18 cellular contexts compared by ENCODE assay signal in the genomic region with DNA sequence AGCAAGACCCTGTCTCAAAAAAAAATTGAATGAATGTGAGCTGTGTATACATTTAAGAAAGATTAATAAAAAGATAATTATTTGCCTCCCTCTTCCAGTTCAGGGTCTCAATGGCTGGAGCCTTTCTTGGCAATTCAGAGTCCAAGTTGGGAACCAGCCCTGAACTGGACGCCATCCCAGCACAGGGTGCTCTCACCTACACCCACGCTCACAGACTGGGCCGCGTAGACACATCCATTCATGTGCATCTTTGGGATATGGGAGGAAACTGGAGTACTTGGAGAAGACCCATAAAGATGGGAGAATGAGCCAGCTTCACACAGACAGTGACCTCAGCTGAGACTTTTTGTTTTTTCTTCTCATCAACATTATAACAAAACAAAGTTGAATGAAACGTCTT. TPM values are rescaled to one million over a fixed set of nuclear protein-coding genes. Genes with fewer than 3 reads are reported as not detected.
A peak's percentile ranks its signal among the peaks of the same experiment; 100 is the strongest.
DNase-seq lines count a peak whose midpoint lies in the region; ATAC-seq, FAIRE-seq and TF ChIP-seq lines count a peak whose summit lies in the region.
"Had no signal": no experiment of that assay in that cellular context is flagged by ENCODE, and none has a peak within 500 bp of the region (broad histone marks: within the 10 kb centered on the region; RNA-seq: fewer than 3 reads in every experiment).

No MANE protein-coding gene starts in this region.

- peak; percentile 44 for DNase-seq in activated CD4-positive, alpha-beta T cell treated with anti-CD3 and anti-CD28 coated beads, Interleukin-2, amount 10 ng/mL, durations not matched to agents 24 days and 14 days
- no peak for DNase-seq in activated CD4-positive, alpha-beta T cell treated with anti-CD3 and anti-CD28 coated beads for 4 hours
- no peak for DNase-seq in GM12878 (ENCODE audit: low read depth, low spot score)
- DNase-seq in fibroblast of mammary gland (ENCODE audit: low read depth): peak; percentile 64
- DNase-seq in stimulated activated naive B cell treated with anti-CD40 and anti-IgM and Interleukin-4, amounts not matched to agents 10 μg/mL and 1 μg/mL and 100 μg/mL, for 72 hours: no peak
- DNase-seq in glomerular visceral epithelial cell (ENCODE audit: extremely low spot score): no peak
- DNase-seq in activated naive CD4-positive, alpha-beta T cell treated with anti-CD3 and anti-CD28 coated beads, Interleukin-2, amount 50 U/mL, for 16 hours: no peak
- DNase-seq in D721Med (ENCODE audit: insufficient read length, low spot score): no peak
- DNase-seq: CD4-positive, alpha-beta memory T cell; DMS79 treated with DMSO at 0.1 percent for 48 hours; HCEC 1CT had no signal

- no TSS peak for BruUV-seq in GM12878 (replicated peaks; lab: Mats Ljungman, UMichigan)

- POLR2A ChIA-PET in GM12878 (lab: Charles Lee): interaction anchor here (0.5 to 1.2 kb wide), 3 partner anchors 8 to 64 kb away, joined by 3 read pairs; no protein-coding TSS in a partner anchor

- intact Hi-C loops in activated CD4-positive, alpha-beta T cell treated with anti-CD3 and anti-CD28 coated beads, Interleukin-2, amount 10 ng/mL, durations not matched to agents 24 days and 14 days (cut with micrococcal nuclease): no loop called here
- intact Hi-C loops in GM12878 (cut with micrococcal nuclease; ENCODE audit: unreplicated experiment): no loop called here

- in situ Hi-C loops in GM12878 (cut with MboI): no loop called here

- H3K9ac ChIP-seq in GM12878 (ENCODE audit: control insufficient read depth, insufficient read depth, low read length): no peak overlapping the region
- H3K9ac ChIP-seq: BLaER1 had no signal

- SMC1A ChIA-PET in GM12878 (lab: Charles Lee; ENCODE audit: uncharacterized antibody, unreplicated experiment): interaction anchor here (1.0 to 1.2 kb wide), 3 partner anchors 8 to 103 kb away, joined by 3 to 9 read pairs (median 4); no protein-coding TSS in a partner anchor

- CTCF ChIA-PET in GM12878 (lab: Yijun Ruan, JAX): no interaction called here

- no peak for TF ChIP-seq POLR2A in GM12878 (IDR thresholded peaks at IDR 0.05; ENCODE audit: low read depth, low read length)

- RAD21 ChIA-PET in GM12878 (lab: Charles Lee; ENCODE audit: unreplicated experiment): no interaction called here

- H4K20me1 ChIP-seq in GM12878 (ENCODE audit: control insufficient read depth, insufficient read depth): no peaks in the 10 kb centered on the region

- no peak for TF ChIP-seq RAD21 in GM12878 (IDR thresholded peaks at IDR 0.05; ENCODE audit: insufficient read depth, low read depth, low read length)

- TF ChIP-seq EP300 in GM12878 (IDR thresholded peaks at IDR 0.05; ENCODE audit: borderline replicate concordance in 1 of 2, control insufficient read depth in 1 of 2, low read depth in 2 of 2, low read length in 2 of 2): no peak

- no peaks in the 10 kb centered on the region for H3K27me3 Mint-ChIP-seq in activated CD4-positive, alpha-beta T cell treated with anti-CD3 and anti-CD28 coated beads, Interleukin-2, amount 10 ng/mL, durations not matched to agents 24 days and 14 days
- H3K27me3 Mint-ChIP-seq in stimulated activated naive B cell treated with anti-CD40 and anti-IgM and Interleukin-4, amounts not matched to agents 10 μg/mL and 1 μg/mL and 100 μg/mL, for 72 hours: no peaks in the 10 kb centered on the region
- H3K27me3 Mint-ChIP-seq: CD4-positive, alpha-beta memory T cell had no signal

- FAIRE-seq in GM12878 (lab: Jason Lieb, UNC) (no peak), D721Med (lab: Jason Lieb, UNC) (no peak)
- FAIRE-seq: A549, GM12891, GM19239, HepG2 had no signal

- H3K4me3 ChIP-seq in GM12878 (no peak overlapping the region), fibroblast of mammary gland (ENCODE audit: control insufficient read depth, low read depth, low read length) (no peak overlapping the region)
- H3K4me3 ChIP-seq: A549, BLaER1 had no signal

- no peak overlapping the region for H2AFZ ChIP-seq in GM12878 (ENCODE audit: control insufficient read depth, low read depth, low read length)

- H3K36me3 ChIP-seq in GM12878 (ENCODE audit: control insufficient read depth in 2 of 2, insufficient read depth in 2 of 2, low read length in 1 of 2): peaks cover under 1 to 11% of the 10 kb centered on the region in 2 experiments; a peak in 3 of 4 replicates

- TF ChIP-seq CTCF in GM12878 (IDR thresholded peaks at IDR 0.05 in 2 of 3, conservative IDR thresholded peaks at IDR 0.05 in 1 of 3; ENCODE audit: control insufficient read depth in 2 of 3, extremely low read depth in 1 of 3, insufficient read depth in 1 of 3, low read depth in 3 of 3, low read length in 3 of 3) (no peak), fibroblast of mammary gland (conservative IDR thresholded peaks at IDR 0.05; ENCODE audit: control insufficient read depth, insufficient read depth, low read depth, low read length) (no peak), D721Med (IDR thresholded peaks at IDR 0.05; ENCODE audit: insufficient read depth, missing control alignments) (no peak)

- H3K4me1 ChIP-seq in GM12878 (ENCODE audit: control insufficient read depth, insufficient read depth, low read length): no peaks in the 10 kb centered on the region; the same call in 1 of the 2 replicates

- H3K27ac Mint-ChIP-seq in activated CD4-positive, alpha-beta T cell treated with anti-CD3 and anti-CD28 coated beads, Interleukin-2, amount 10 ng/mL, durations not matched to agents 24 days and 14 days: no peak overlapping the region
- H3K27ac Mint-ChIP-seq in stimulated activated naive B cell treated with anti-CD40 and anti-IgM and Interleukin-4, amounts not matched to agents 10 μg/mL and 1 μg/mL and 100 μg/mL, for 72 hours: peak overlapping the region; percentile 42

- H3K4me2 ChIP-seq in GM12878 (ENCODE audit: control insufficient read depth, insufficient read depth): no peak overlapping the region
- H3K4me2 ChIP-seq: A549, BLaER1 had no signal

- H3K27me3 ChIP-seq in GM12878 (replicated peaks in 1 of 2; ENCODE audit: control insufficient read depth in 2 of 2, insufficient read depth in 2 of 2, low read length in 1 of 2): no peaks in the 10 kb centered on the region
- H3K27me3 ChIP-seq: BLaER1 had no signal

- no peak for ATAC-seq in GM12878
- ATAC-seq in stimulated activated naive B cell treated with anti-CD40 and anti-IgM and Interleukin-4, amounts not matched to agents 10 μg/mL and 1 μg/mL and 100 μg/mL, for 72 hours (replicated peaks): no peak
- ATAC-seq: A549, HepG2 had no signal

- no peaks in the 10 kb centered on the region; the same call in 2 of the 3 replicates for H3K9me3 ChIP-seq in GM12878 (replicated peaks; ENCODE audit: control insufficient read depth, insufficient read depth, low read length)
- H3K9me3 ChIP-seq: A549, BLaER1 had no signal

- H3K4me1 Mint-ChIP-seq in activated CD4-positive, alpha-beta T cell treated with anti-CD3 and anti-CD28 coated beads, Interleukin-2, amount 10 ng/mL, durations not matched to agents 24 days and 14 days: peaks cover 27% of the 10 kb centered on the region
- peaks cover 17 to 50% of the 10 kb centered on the region in 2 donors for H3K4me1 Mint-ChIP-seq in stimulated activated naive B cell treated with anti-CD40 and anti-IgM and Interleukin-4, amounts not matched to agents 10 μg/mL and 1 μg/mL and 100 μg/mL, for 72 hours

- H3K9me3 Mint-ChIP-seq in activated CD4-positive, alpha-beta T cell treated with anti-CD3 and anti-CD28 coated beads, Interleukin-2, amount 10 ng/mL, durations not matched to agents 24 days and 14 days: no peaks in the 10 kb centered on the region
- no peaks in the 10 kb centered on the region for H3K9me3 Mint-ChIP-seq in stimulated activated naive B cell treated with anti-CD40 and anti-IgM and Interleukin-4, amounts not matched to agents 10 μg/mL and 1 μg/mL and 100 μg/mL, for 72 hours
- H3K9me3 Mint-ChIP-seq: CD4-positive, alpha-beta memory T cell had no signal

- H3K27ac ChIP-seq in GM12878 (ENCODE audit: control insufficient read depth, insufficient read depth): no peak overlapping the region
- H3K27ac ChIP-seq: 22Rv1, A549, BLaER1 had no signal

- WGBS in GM12878 (ENCODE audit: insufficient coverage, insufficient replicate concordance, low lambda C conversion rate, missing lambda C conversion rate): 99% methylated on average over 5 of the region's 5 CpGs

- H3K4me3 Mint-ChIP-seq in activated CD4-positive, alpha-beta T cell treated with anti-CD3 and anti-CD28 coated beads, Interleukin-2, amount 10 ng/mL, durations not matched to agents 24 days and 14 days: no peak overlapping the region
- H3K4me3 Mint-ChIP-seq in stimulated activated naive B cell treated with anti-CD40 and anti-IgM and Interleukin-4, amounts not matched to agents 10 μg/mL and 1 μg/mL and 100 μg/mL, for 72 hours: no peak overlapping the region
- H3K4me3 Mint-ChIP-seq: CD14-positive monocyte had no signal

- H3K79me2 ChIP-seq in GM12878 (ENCODE audit: control insufficient read depth, insufficient read depth, low read length): peaks cover 88% of the 10 kb centered on the region

- H3K36me3 Mint-ChIP-seq in activated CD4-positive, alpha-beta T cell treated with anti-CD3 and anti-CD28 coated beads, Interleukin-2, amount 10 ng/mL, durations not matched to agents 24 days and 14 days (ENCODE audit: low read depth): peaks cover 48% of the 10 kb centered on the region
- peaks cover 40 to 51% of the 10 kb centered on the region in 2 donors for H3K36me3 Mint-ChIP-seq in stimulated activated naive B cell treated with anti-CD40 and anti-IgM and Interleukin-4, amounts not matched to agents 10 μg/mL and 1 μg/mL and 100 μg/mL, for 72 hours

RNA-seq across cellular contexts. Expression of a gene that starts 6.5 kb away (rescaled TPM):
- 142 and 144 TPM in 2 replicates for total RNA-seq in activated CD4-positive, alpha-beta T cell treated with anti-CD3 and anti-CD28 coated beads, Interleukin-2, amount 10 ng/mL, durations not matched to agents 24 days and 14 days
- 94.4 and 113 TPM in 2 replicates for total RNA-seq in GM12878 (2013; cell fraction: nucleolus; rRNA removed)
- total RNA-seq in GM12878 (2014; rRNA removed) (37.7 and 44.6 TPM in 2 replicates), GM12878 (2014; rRNA removed; fragmentation: Illumina TruSeq; extraction: Trizol) (48.9 and 50.4 TPM in 2 replicates), GM12878 (2021) (101 and 105 TPM in 2 replicates)
- 25.2 TPM for polyA plus RNA-seq in GM12878 (2011; ENCODE audit: low read depth)
- polyA plus RNA-seq in GM12878 (2011; rRNA removed) (52.8 and 80.1 TPM in 2 replicates), GM12878 (2014; fragmentation: Illumina TruSeq; extraction: Trizol) (68.5 and 90.1 TPM in 2 replicates), GM12878 (2014; fragmentation: Nextera tagmentation; extraction: Ambion mirVana) (10 to 100 TPM; 55.7 to 66.0 TPM), GM12878 (2014; rRNA removed) (54.2 and 58.1 TPM in 2 replicates), GM12878 (2016; fragmentation: Nextera tagmentation; extraction: Ambion mirVana) (100 to 1,000 TPM; 107 to 117 TPM)
- 231 and 264 TPM in 2 replicates for polyA plus RNA-seq in GM12878 (2011; cell fraction: cytosol; rRNA removed)
- 91.5 and 98.1 TPM in 2 replicates for polyA plus RNA-seq in GM12878 (2011; cell fraction: nucleus; rRNA removed)
- polyA plus RNA-seq in GM12878 (2012): 53.2 and 62.6 TPM in 2 replicates
- polyA minus RNA-seq in GM12878 (2011; rRNA and poly(A)+ RNA removed): 146 and 276 TPM in 2 replicates
- polyA minus RNA-seq in GM12878 (2011; cell fraction: cytosol; rRNA and poly(A)+ RNA removed): 154 and 162 TPM in 2 replicates
- 19.2 and 36.5 TPM in 2 replicates for polyA minus RNA-seq in GM12878 (2011; cell fraction: nucleus; rRNA and poly(A)+ RNA removed)

RNA-seq across cellular contexts. Expression of a gene that starts 30.9 kb away (rescaled TPM):
- 36.4 and 39.6 TPM in 2 replicates for total RNA-seq in activated CD4-positive, alpha-beta T cell treated with anti-CD3 and anti-CD28 coated beads, Interleukin-2, amount 10 ng/mL, durations not matched to agents 24 days and 14 days
- 39.6 and 43.0 TPM in 2 replicates for total RNA-seq in GM12878 (2013; cell fraction: nucleolus; rRNA removed)
- total RNA-seq in GM12878 (2014; rRNA removed) (20.5 and 25.8 TPM in 2 replicates), GM12878 (2014; rRNA removed; fragmentation: Illumina TruSeq; extraction: Trizol) (30.6 and 31.0 TPM in 2 replicates), GM12878 (2021) (27.9 and 31.5 TPM in 2 replicates)
- polyA plus RNA-seq in GM12878 (2011; ENCODE audit: low read depth): 4.6 TPM
- polyA plus RNA-seq in GM12878 (2011; rRNA removed) (25.1 and 35.7 TPM in 2 replicates), GM12878 (2014; fragmentation: Illumina TruSeq; extraction: Trizol) (23.7 and 30.9 TPM in 2 replicates), GM12878 (2014; fragmentation: Nextera tagmentation; extraction: Ambion mirVana) (1 to 10 TPM; 5.7 to 7.6 TPM), GM12878 (2014; rRNA removed) (13.2 and 14.7 TPM in 2 replicates), GM12878 (2016; fragmentation: Nextera tagmentation; extraction: Ambion mirVana) (10 to 100 TPM; 18.4 to 21.0 TPM)
- 9.1 and 9.8 TPM in 2 replicates for polyA plus RNA-seq in GM12878 (2011; cell fraction: cytosol; rRNA removed)
- 8.7 and 10.7 TPM in 2 replicates for polyA plus RNA-seq in GM12878 (2011; cell fraction: nucleus; rRNA removed)
- 9.8 and 10.4 TPM in 2 replicates for polyA plus RNA-seq in GM12878 (2012)
- 12.7 and 22.1 TPM in 2 replicates for polyA minus RNA-seq in GM12878 (2011; rRNA and poly(A)+ RNA removed)
- 7.1 and 7.3 TPM in 2 replicates for polyA minus RNA-seq in GM12878 (2011; cell fraction: cytosol; rRNA and poly(A)+ RNA removed)
- 7.1 and 22.7 TPM in 2 replicates for polyA minus RNA-seq in GM12878 (2011; cell fraction: nucleus; rRNA and poly(A)+ RNA removed)

RNA-seq across cellular contexts. Expression of a gene that starts 31.0 kb away (rescaled TPM):
- total RNA-seq in activated CD4-positive, alpha-beta T cell treated with anti-CD3 and anti-CD28 coated beads, Interleukin-2, amount 10 ng/mL, durations not matched to agents 24 days and 14 days: 60.7 and 63.0 TPM in 2 replicates
- total RNA-seq in GM12878 (2013; cell fraction: nucleolus; rRNA removed): 31.5 and 31.8 TPM in 2 replicates
- total RNA-seq in GM12878 (2014; rRNA removed): 21.9 and 25.7 TPM in 2 replicates
- total RNA-seq in GM12878 (2014; rRNA removed; fragmentation: Illumina TruSeq; extraction: Trizol): 32.7 and 33.5 TPM in 2 replicates
- 37.9 and 38.7 TPM in 2 replicates for total RNA-seq in GM12878 (2021)
- polyA plus RNA-seq in GM12878 (2011; ENCODE audit: low read depth): 5.4 TPM
- 34.2 and 57.1 TPM in 2 replicates for polyA plus RNA-seq in GM12878 (2011; rRNA removed)
- 11.1 and 11.2 TPM in 2 replicates for polyA plus RNA-seq in GM12878 (2011; cell fraction: cytosol; rRNA removed)
- polyA plus RNA-seq in GM12878 (2011; cell fraction: nucleus; rRNA removed): 13.5 and 17.7 TPM in 2 replicates
- polyA plus RNA-seq in GM12878 (2012): 8.7 and 13.4 TPM in 2 replicates
- polyA plus RNA-seq in GM12878 (2014; fragmentation: Illumina TruSeq; extraction: Trizol): 31.8 and 32.9 TPM in 2 replicates
- polyA plus RNA-seq in GM12878 (2014; fragmentation: Nextera tagmentation; extraction: Ambion mirVana): 10 to 100 TPM; 11.3 to 14.8 TPM
- 14.8 and 17.8 TPM in 2 replicates for polyA plus RNA-seq in GM12878 (2014; rRNA removed)
- 10 to 100 TPM; 46.3 to 50.5 TPM for polyA plus RNA-seq in GM12878 (2016; fragmentation: Nextera tagmentation; extraction: Ambion mirVana)
- 35.6 and 56.1 TPM in 2 replicates for polyA minus RNA-seq in GM12878 (2011; rRNA and poly(A)+ RNA removed)
- polyA minus RNA-seq in GM12878 (2011; cell fraction: cytosol; rRNA and poly(A)+ RNA removed): 12.8 and 16.4 TPM in 2 replicates
- 14.1 and 21.7 TPM in 2 replicates for polyA minus RNA-seq in GM12878 (2011; cell fraction: nucleus; rRNA and poly(A)+ RNA removed)

Comparison
In these comparisons a context has a peak if more than half of its experiments do, and no peak if none do; other contexts are left out.
1. DNase-seq: peak in activated CD4-positive, alpha-beta T cell treated with anti-CD3 and anti-CD28 coated beads, Interleukin-2, amount 10 ng/mL, durations not matched to agents 24 days and 14 days (single experiment) and fibroblast of mammary gland (single experiment); none in activated CD4-positive, alpha-beta T cell treated with anti-CD3 and anti-CD28 coated beads for 4 hours (0 of 2), GM12878 (single experiment), stimulated activated naive B cell treated with anti-CD40 and anti-IgM and Interleukin-4, amounts not matched to agents 10 μg/mL and 1 μg/mL and 100 μg/mL, for 72 hours (single experiment), glomerular visceral epithelial cell (single experiment), activated naive CD4-positive, alpha-beta T cell treated with anti-CD3 and anti-CD28 coated beads, Interleukin-2, amount 50 U/mL, for 16 hours (single experiment) and D721Med (single experiment).